30 cellular contexts compared by ENCODE assay signal in the genomic region with DNA sequence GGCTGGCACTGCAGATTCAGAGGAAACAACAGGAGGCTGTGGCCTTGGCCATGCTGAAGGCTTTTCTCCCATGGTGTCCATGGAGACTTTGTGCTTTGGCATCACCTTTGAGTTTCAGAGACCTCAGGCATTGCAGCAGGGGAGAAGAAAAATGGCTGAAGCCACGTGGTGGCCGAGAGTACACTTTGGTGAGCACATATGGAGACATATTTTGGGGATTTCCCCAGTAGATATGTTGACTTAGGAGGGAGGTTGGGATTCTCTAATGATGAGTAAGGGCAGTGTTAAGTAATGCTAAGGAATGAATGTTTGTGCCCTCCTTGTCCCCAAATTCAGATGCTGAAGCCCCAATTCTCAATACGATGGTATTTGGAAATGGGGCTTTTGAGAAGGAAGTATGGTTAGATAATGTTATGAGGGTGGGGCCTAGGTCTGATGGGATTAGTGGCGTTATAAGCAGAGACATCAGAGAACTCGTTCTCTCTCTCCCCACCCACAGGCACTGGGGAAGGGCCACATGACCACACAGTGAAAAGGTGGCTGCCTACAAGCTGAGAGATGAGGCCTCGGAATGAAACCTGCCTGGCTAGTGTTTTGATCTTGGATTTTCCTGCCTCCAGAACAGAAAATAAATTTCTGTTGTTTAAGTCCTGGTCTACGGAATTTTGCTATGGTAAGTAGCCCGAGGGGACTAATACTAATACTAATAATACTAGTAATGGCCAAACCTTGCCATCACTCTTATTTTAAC.
DNase-seq lines count a peak whose midpoint lies in the region; ATAC-seq and TF ChIP-seq lines count a peak whose summit lies in the region.
"Had no signal": no experiment of that assay in that cellular context is flagged by ENCODE, and none has a peak within 500 bp of the region (broad histone marks: within the 10 kb centered on the region; RNA-seq: fewer than 3 reads in every experiment).

No MANE protein-coding gene starts in this region.

- H2AFZ ChIP-seq in ACC112 (ENCODE audit: low read length, unreplicated experiment) = peak overlapping the region; percentile 67

- H3K9me3 ChIP-seq in RWPE2 (ENCODE audit: severe bottlenecking) = no peaks in the 10 kb centered on the region
- H3K9me3 ChIP-seq in SJCRH30 (replicated peaks) = no peaks in the 10 kb centered on the region
- H3K9me3 ChIP-seq: BLaER1 treated with 17β-estradiol and CSF1 and Interleukin-3, amounts not matched to agents 10 nM and 100 nM; esophagus muscularis mucosa; tibial nerve had no signal

- peaks cover 0 to 5% (median 0%) of the 10 kb centered on the region in 3 donors for H3K27me3 Mint-ChIP-seq in immature natural killer cell (ENCODE audit: low read depth in 3 of 3)

- H3K9me3 Mint-ChIP-seq in immature natural killer cell = no peaks in the 10 kb centered on the region
- H3K9me3 Mint-ChIP-seq: activated CD4-positive, alpha-beta memory T cell treated with anti-CD3 and anti-CD28 coated beads, Interleukin-2, amount 10 ng/mL, durations not matched to agents 7 days and 5 days; activated naive CD4-positive, alpha-beta T cell treated with anti-CD3 and anti-CD28 coated beads, Interleukin-2, amount 10 ng/mL, durations not matched to agents 7 days and 5 days; HFFc6; natural killer cell had no signal

- no peaks in the 10 kb centered on the region for H3K27me3 ChIP-seq in ACC112 (ENCODE audit: insufficient read depth, low read length)
- H3K27me3 ChIP-seq in RWPE2 (ENCODE audit: insufficient read depth, poor library complexity, severe bottlenecking) = no peaks in the 10 kb centered on the region
- H3K27me3 ChIP-seq in SJCRH30 = no peaks in the 10 kb centered on the region
- H3K27me3 ChIP-seq: BLaER1 treated with 17β-estradiol and CSF1 and Interleukin-3, amounts not matched to agents 10 nM and 100 nM; esophagus muscularis mucosa; tibial nerve had no signal

- H3K27ac Mint-ChIP-seq in immature natural killer cell = peak overlapping the region in 1 of 6 donors; percentile 3
- H3K27ac Mint-ChIP-seq: activated CD4-positive, alpha-beta memory T cell treated with anti-CD3 and anti-CD28 coated beads, Interleukin-2, amount 10 ng/mL, durations not matched to agents 7 days and 5 days; activated naive CD4-positive, alpha-beta T cell treated with anti-CD3 and anti-CD28 coated beads, Interleukin-2, amount 10 ng/mL, durations not matched to agents 7 days and 5 days; HFFc6; natural killer cell had no signal

- peaks cover 0 to 25% (median 10%) of the 10 kb centered on the region in 3 donors for H3K36me3 Mint-ChIP-seq in immature natural killer cell
- H3K36me3 Mint-ChIP-seq: activated naive CD4-positive, alpha-beta T cell treated with anti-CD3 and anti-CD28 coated beads, Interleukin-2, amount 10 ng/mL, durations not matched to agents 7 days and 5 days; natural killer cell had no signal

- no peaks in the 10 kb centered on the region for H3K79me2 ChIP-seq in ACC112 (ENCODE audit: control insufficient read depth, insufficient read depth, low read length, unreplicated experiment)

- peaks cover 9% of the 10 kb centered on the region for H3K4me1 ChIP-seq in ACC112 (ENCODE audit: control insufficient read depth, insufficient read depth, low read length, unreplicated experiment)
- no peaks in the 10 kb centered on the region for H3K4me1 ChIP-seq in RWPE2 (ENCODE audit: insufficient read depth, poor library complexity, severe bottlenecking)
- no peaks in the 10 kb centered on the region for H3K4me1 ChIP-seq in SJCRH30
- H3K4me1 ChIP-seq: BLaER1 treated with 17β-estradiol and CSF1 and Interleukin-3, amounts not matched to agents 10 nM and 100 nM; esophagus muscularis mucosa; tibial nerve had no signal

- no peaks in the 10 kb centered on the region for H3K4me1 Mint-ChIP-seq in immature natural killer cell
- H3K4me1 Mint-ChIP-seq: activated CD4-positive, alpha-beta memory T cell treated with anti-CD3 and anti-CD28 coated beads, Interleukin-2, amount 10 ng/mL, durations not matched to agents 7 days and 5 days; activated naive CD4-positive, alpha-beta T cell treated with anti-CD3 and anti-CD28 coated beads, Interleukin-2, amount 10 ng/mL, durations not matched to agents 7 days and 5 days; natural killer cell had no signal

- TF ChIP-seq CTCF in RWPE2 (IDR thresholded peaks at IDR 0.05; ENCODE audit: poor library complexity, severe bottlenecking) (no peak), fibroblast of pulmonary artery (IDR thresholded peaks at IDR 0.05; ENCODE audit: low read length, missing control alignments) (no peak)

- H3K27ac ChIP-seq in ACC112 (ENCODE audit: low read depth, low read length) (no peak overlapping the region), RWPE2 (ENCODE audit: poor library complexity, severe bottlenecking) (no peak overlapping the region), SJCRH30 (no peak overlapping the region)
- H3K27ac ChIP-seq: BLaER1 treated with 17β-estradiol and CSF1 and Interleukin-3, amounts not matched to agents 10 nM and 100 nM; coronary artery; esophagus muscularis mucosa; tibial nerve had no signal

- ATAC-seq in RWPE2 (ENCODE audit: low read depth) (peak; percentile 71), GM19351 (IDR thresholded peaks at IDR 0.05; ENCODE audit: unreplicated experiment) (no peak), HG02610 (IDR thresholded peaks at IDR 0.05; ENCODE audit: unreplicated experiment) (no peak)
- ATAC-seq: HepG2, natural killer cell, Panc1 had no signal

- no peak overlapping the region for H3K4me3 Mint-ChIP-seq in immature natural killer cell
- H3K4me3 Mint-ChIP-seq: activated CD4-positive, alpha-beta memory T cell treated with anti-CD3 and anti-CD28 coated beads, Interleukin-2, amount 10 ng/mL, durations not matched to agents 7 days and 5 days; activated naive CD4-positive, alpha-beta T cell treated with anti-CD3 and anti-CD28 coated beads, Interleukin-2, amount 10 ng/mL, durations not matched to agents 7 days and 5 days; HFFc6; natural killer cell had no signal

- DNase-seq in HS-27A (ENCODE audit: low read depth) (peak; percentile 24), RWPE2 (ENCODE audit: low spot score) (no peak), fibroblast of pulmonary artery (ENCODE audit: low read depth) (peak; percentile 25), immature natural killer cell (no peak), SJCRH30 (no peak)
- DNase-seq: ACHN; activated CD4-positive, alpha-beta memory T cell treated with anti-CD3 and anti-CD28 coated beads, Interleukin-2, amount 10 ng/mL, durations not matched to agents 7 days and 5 days; activated CD4-positive, alpha-beta T cell treated with anti-CD3 and anti-CD28 coated beads for 1 hour; activated CD8-positive, alpha-beta memory T cell treated with anti-CD3 and anti-CD28 coated beads, Interleukin-2, amount 50 U/mL, for 48 hours; activated naive CD4-positive, alpha-beta T cell treated with anti-CD3 and anti-CD28 coated beads, Interleukin-2, amount 10 ng/mL, durations not matched to agents 7 days and 5 days; amniotic stem cell; DMS53; HFFc6; natural killer cell; NCI-H1092 treated with DMSO at 0.1 percent for 48 hours; NCI-H187 treated with DMSO at 0.1 percent for 48 hours; NCI-H2171 treated with DMSO at 0.1 percent for 48 hours; NCI-H526; small intestine; stimulated activated CD4-positive, alpha-beta T cell treated with anti-CD3 and anti-CD28 coated beads, Interleukin-2, amount 100 ng/mL, for 24 hours; T-helper 1 cell had no signal

- H3K4me3 ChIP-seq in ACC112 (ENCODE audit: low read depth, low read length) (no peak overlapping the region), RWPE2 (ENCODE audit: severe bottlenecking) (no peak overlapping the region), fibroblast of pulmonary artery (replicated peaks; ENCODE audit: low read depth, low read length) (no peak overlapping the region), SJCRH30 (no peak overlapping the region)
- H3K4me3 ChIP-seq: BLaER1 treated with 17β-estradiol and CSF1 and Interleukin-3, amounts not matched to agents 10 nM and 100 nM; coronary artery; esophagus muscularis mucosa; tibial nerve had no signal

- H3K36me3 ChIP-seq in ACC112 (ENCODE audit: insufficient read depth, low read length) (no peaks in the 10 kb centered on the region), RWPE2 (ENCODE audit: low read depth) (no peaks in the 10 kb centered on the region), SJCRH30 (no peaks in the 10 kb centered on the region)
- H3K36me3 ChIP-seq: BLaER1 treated with 17β-estradiol and CSF1 and Interleukin-3, amounts not matched to agents 10 nM and 100 nM; esophagus muscularis mucosa; tibial nerve had no signal

Comparison
In these comparisons a context has a peak if more than half of its experiments do, and no peak if none do; other contexts are left out.
1. DNase-seq: peak in HS-27A (single experiment) and fibroblast of pulmonary artery (single experiment); none in RWPE2 (single experiment), immature natural killer cell (0 of 3) and SJCRH30 (0 of 2).